17 cellular contexts compared by ENCODE assay signal in the genomic region with DNA sequence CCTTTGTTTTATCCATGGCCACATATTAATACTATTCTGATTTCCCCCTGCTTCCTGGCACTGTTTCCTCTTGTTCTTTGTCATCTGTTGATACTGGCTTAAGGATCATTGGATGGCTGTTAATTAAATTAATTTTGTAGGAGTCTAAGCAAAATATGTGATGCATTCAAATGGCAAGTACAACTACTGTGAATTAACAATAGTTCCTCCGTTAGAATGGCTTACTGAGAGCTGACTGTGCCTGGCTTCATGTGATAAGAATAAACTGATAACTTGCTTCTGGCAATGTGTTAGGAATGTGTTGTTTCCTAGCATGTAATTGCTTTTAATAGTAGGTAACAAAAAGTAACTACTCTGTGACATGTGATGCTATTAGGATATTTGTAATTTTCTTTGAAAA.
DNase-seq lines count a peak whose midpoint lies in the region; ATAC-seq, FAIRE-seq and TF ChIP-seq lines count a peak whose summit lies in the region.
"Had no signal": no experiment of that assay in that cellular context is flagged by ENCODE, and none has a peak within 500 bp of the region (broad histone marks: within the 10 kb centered on the region; RNA-seq: fewer than 3 reads in every experiment).

No MANE protein-coding gene starts in this region.

- no peak overlapping the region for H3K9ac ChIP-seq in endothelial cell of umbilical vein (replicated peaks; ENCODE audit: extremely low read depth, insufficient read depth, low read length)

- no peaks in the 10 kb centered on the region for H4K20me1 ChIP-seq in endothelial cell of umbilical vein (replicated peaks; ENCODE audit: control insufficient read depth, extremely low read depth, insufficient read depth, low read length)

- DNase-seq in left ventricle myocardium superior (no peak), cardiac septum (ENCODE audit: low spot score) (no peak), OCI-M1 (lab: John Stamatoyannopoulos, UW) (peak; percentile 17), endothelial cell of umbilical vein (ENCODE audit: low read depth, low spot score) (peak; percentile 72), pulmonary artery endothelial cell (ENCODE audit: low read depth, low spot score) (peak; percentile 19), RWPE1 (ENCODE audit: low spot score) (no peak), gastrocnemius medialis (no peak)
- DNase-seq in activated CD4-positive, alpha-beta T cell treated with anti-CD3 and anti-CD28 coated beads, Interleukin-2, amount 50 U/mL, for 4 hours: no peak
- DNase-seq: C1 segment of cervical spinal cord; Calu3; CD4-positive, alpha-beta T cell; DMS79; H9 had no signal

- no peak overlapping the region for H2AFZ ChIP-seq in endothelial cell of umbilical vein (ENCODE audit: low read depth, low read length)
- H2AFZ ChIP-seq: GM23338 had no signal

- H3K9me3 ChIP-seq in endothelial cell of umbilical vein (replicated peaks; ENCODE audit: control insufficient read depth, insufficient read depth, low read length): no peaks in the 10 kb centered on the region
- no peaks in the 10 kb centered on the region for H3K9me3 ChIP-seq in gastrocnemius medialis

- H3K27ac ChIP-seq in endothelial cell of umbilical vein (ENCODE audit: insufficient read depth, low read depth, low read length) (peak overlapping the region; percentile 36), RWPE1 (no peak overlapping the region), gastrocnemius medialis (no peak overlapping the region)

- in situ Hi-C loops in gastrocnemius medialis (cut with MboI; ENCODE audit: low sequenced_read_pairs in 4 of 4): no loop called here

- no peaks in the 10 kb centered on the region for H3K27me3 ChIP-seq in endothelial cell of umbilical vein (ENCODE audit: control insufficient read depth in 2 of 2, insufficient read depth in 2 of 2, low read length in 2 of 2)
- no peaks in the 10 kb centered on the region for H3K27me3 ChIP-seq in gastrocnemius medialis

- no peaks in the 10 kb centered on the region for H3K9me1 ChIP-seq in endothelial cell of umbilical vein (replicated peaks; ENCODE audit: control insufficient read depth, extremely low read depth, insufficient read depth, low read length)

- H3K4me2 ChIP-seq in endothelial cell of umbilical vein (ENCODE audit: insufficient read depth, low read length): peak overlapping the region; percentile 42
- H3K4me2 ChIP-seq: GM23338 had no signal

- ATAC-seq in left ventricle myocardium superior (peak; percentile 48), gastrocnemius medialis (no peak)
- ATAC-seq: GM12878, GM23338 had no signal

- H3K79me2 ChIP-seq in endothelial cell of umbilical vein (ENCODE audit: control insufficient read depth, insufficient read depth, low read length): no peaks in the 10 kb centered on the region

- no peak overlapping the region for H3K4me3 ChIP-seq in endothelial cell of umbilical vein (replicated peaks in 1 of 3; ENCODE audit: insufficient read depth in 1 of 3, low read depth in 1 of 3, low read length in 3 of 3)
- no peak overlapping the region for H3K4me3 ChIP-seq in gastrocnemius medialis
- H3K4me3 ChIP-seq: GM12878, GM23338 had no signal

- intact Hi-C loops in left ventricle myocardium superior (cut with micrococcal nuclease) (no loop called here), cardiac septum (cut with DNase I) (no loop called here), endothelial cell of umbilical vein (cut with micrococcal nuclease) (no loop called here), gastrocnemius medialis (cut with DNase I; ENCODE audit: low total_unique reads) (no loop called here)

- dilution Hi-C loops in endothelial cell of umbilical vein (cut with MboI; ENCODE audit: extremely low pct_ligation_motif_present, low sequenced_read_pairs): no loop called here

- POLR2A ChIA-PET in endothelial cell of umbilical vein (lab: Charles Lee): no interaction called here
- POLR2A ChIA-PET in RWPE1 (lab: Yijun Ruan, JAX; ENCODE audit: low non-redundant PET): no interaction called here

- no TSS peak for BruUV-seq in endothelial cell of umbilical vein (replicated peaks; lab: Mats Ljungman, UMichigan)

- TF ChIP-seq POLR2A in endothelial cell of umbilical vein (IDR thresholded peaks at IDR 0.05; ENCODE audit: low read depth, low read length) (no peak), gastrocnemius medialis (IDR thresholded peaks at IDR 0.05) (no peak)

- H3K4me1 ChIP-seq in endothelial cell of umbilical vein (ENCODE audit: control insufficient read depth, extremely low read depth, insufficient read depth, low read length): peaks cover 18% of the 10 kb centered on the region
- H3K4me1 ChIP-seq in gastrocnemius medialis: peaks cover 0 to 4% of the 10 kb centered on the region in 2 donors

- no peaks in the 10 kb centered on the region for H3K36me3 ChIP-seq in endothelial cell of umbilical vein (ENCODE audit: control insufficient read depth in 2 of 2, extremely low read depth in 1 of 2, insufficient read depth in 2 of 2, low read length in 2 of 2)
- H3K36me3 ChIP-seq in gastrocnemius medialis: no peaks in the 10 kb centered on the region

- FAIRE-seq in endothelial cell of umbilical vein (lab: Jason Lieb, UNC): peak; percentile 57
- FAIRE-seq: A204.1, GM12878, GM18507 had no signal

- CTCF ChIA-PET in endothelial cell of umbilical vein (lab: Charles Lee): no interaction called here
- CTCF ChIA-PET in RWPE1 (lab: Yijun Ruan, JAX): no interaction called here

- no peak for TF ChIP-seq CTCF in endothelial cell of umbilical vein (IDR thresholded peaks at IDR 0.05; ENCODE audit: extremely low read depth in 1 of 2, insufficient read depth in 1 of 2, low read depth in 1 of 2, low read length in 2 of 2)
- no peak for TF ChIP-seq CTCF in RWPE1 (conservative IDR thresholded peaks at IDR 0.05; ENCODE audit: low read depth)
- TF ChIP-seq CTCF in gastrocnemius medialis (IDR thresholded peaks at IDR 0.05 in 4 of 5, conservative IDR thresholded peaks at IDR 0.05 in 1 of 5): no peak

TF ChIP-seq in endothelial cell of umbilical vein, 7 proteins besides CTCF, POLR2A, EP300 and RAD21:
- TF ChIP-seq EZH2 (IDR thresholded peaks at IDR 0.05; ENCODE audit: borderline replicate concordance, low read depth, low read length, severe bottlenecking): no peak
- TF ChIP-seq MYC (IDR thresholded peaks at IDR 0.05; ENCODE audit: low read depth, low read length): no peak
- TF ChIP-seq GATA2 (IDR thresholded peaks at IDR 0.05; ENCODE audit: insufficient read depth, insufficient read length, low read depth, low read length): no peak
- TF ChIP-seq, protein P1, sequence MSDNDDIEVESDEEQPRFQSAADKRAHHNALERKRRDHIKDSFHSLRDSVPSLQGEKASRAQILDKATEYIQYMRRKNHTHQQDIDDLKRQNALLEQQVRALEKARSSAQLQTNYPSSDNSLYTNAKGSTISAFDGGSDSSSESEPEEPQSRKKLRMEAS (IDR thresholded peaks at IDR 0.05; ENCODE audit: insufficient read depth, insufficient read length): no peak
- no peak for TF ChIP-seq FOS (IDR thresholded peaks at IDR 0.05; ENCODE audit: borderline replicate concordance, insufficient read depth, low read length)
- TF ChIP-seq POLR2AphosphoS5 (IDR thresholded peaks at IDR 0.05; ENCODE audit: insufficient read depth, low read depth, low read length): no peak
- TF ChIP-seq JUN (IDR thresholded peaks at IDR 0.05; ENCODE audit: borderline replicate concordance, insufficient read depth, insufficient read length, low read depth): no peak

Comparison
In these comparisons a context has a peak if more than half of its experiments do, and no peak if none do; other contexts are left out.
1. DNase-seq: peak in OCI-M1 (single experiment), endothelial cell of umbilical vein (single experiment) and pulmonary artery endothelial cell (single experiment); none in left ventricle myocardium superior (single experiment), cardiac septum (single experiment), RWPE1 (single experiment), activated CD4-positive, alpha-beta T cell treated with anti-CD3 and anti-CD28 coated beads, Interleukin-2, amount 50 U/mL, for 4 hours (0 of 2) and gastrocnemius medialis (0 of 2).